ENCODE assay signal across 26 cellular contexts in genomic region chr11:15489281-15489680, GRCh38.
"Had no signal": no experiment of that assay in that cellular context is flagged by ENCODE, and none has a peak within 500 bp of the region (broad histone marks: within the 10 kb centered on the region; RNA-seq: fewer than 3 reads in every experiment).

No MANE protein-coding gene starts in this region.

- H3K27me3 ChIP-seq: colonic mucosa, gastroesophageal sphincter, right atrium auricular region, sigmoid colon, testis, tibial nerve, upper lobe of right lung, vagina had no signal

- H3K36me3 Mint-ChIP-seq: naive B cell; stimulated activated naive B cell treated with anti-CD40 and anti-IgM and Interleukin-4, amounts not matched to agents 10 μg/mL and 1 μg/mL and 100 μg/mL, for 72 hours had no signal

- H3K27ac ChIP-seq: colonic mucosa, gastroesophageal sphincter, parathyroid adenoma, psoas muscle, right atrium auricular region, sigmoid colon, skin epidermis, testis, tibial nerve, upper lobe of right lung, vagina had no signal

- H2AFZ ChIP-seq: parathyroid adenoma had no signal

- H3K36me3 ChIP-seq: colonic mucosa, gastroesophageal sphincter, right atrium auricular region, sigmoid colon, tibial nerve, upper lobe of right lung, vagina had no signal

- DNase-seq: colonic mucosa; effector CD4-positive, alpha-beta T cell; endodermal cell; foreskin fibroblast; kidney; left colon; left ventricle myocardium superior; mesendoderm; naive B cell; occipital lobe; psoas muscle; sigmoid colon; stimulated activated CD4-positive, alpha-beta T cell treated with anti-CD3 and anti-CD28 coated beads, Interleukin-2, amount 100 ng/mL, for 24 hours; stimulated activated CD4-positive, alpha-beta T cell treated with anti-CD3 and anti-CD28 coated beads, Interleukin-4, amount 100 ng/mL, for 4 hours; stimulated activated naive B cell treated with anti-CD40 and anti-IgM and Interleukin-4, amounts not matched to agents 10 μg/mL and 1 μg/mL and 100 μg/mL, for 72 hours; stimulated activated naive CD8-positive, alpha-beta T cell treated with anti-CD3 and anti-CD28 coated beads, Interleukin-15, amount 100 ng/mL, for 72 hours; testis; upper lobe of right lung had no signal

- H3K79me2 ChIP-seq: parathyroid adenoma had no signal

- H3K9me3 ChIP-seq: colonic mucosa, gastroesophageal sphincter, psoas muscle, right atrium auricular region, sigmoid colon, testis, tibial nerve, upper lobe of right lung, vagina had no signal

- H3K9me3 Mint-ChIP-seq: endodermal cell, nephron had no signal

- H3K4me3 ChIP-seq: colonic mucosa, gastroesophageal sphincter, lung, psoas muscle, right atrium auricular region, sigmoid colon, skin epidermis, testis, tibial nerve, upper lobe of right lung, vagina had no signal

- H3K4me1 ChIP-seq: colonic mucosa, gastroesophageal sphincter, parathyroid adenoma, psoas muscle, right atrium auricular region, sigmoid colon, testis, tibial nerve, upper lobe of right lung, vagina had no signal

- H3K27me3 Mint-ChIP-seq: naive B cell; stimulated activated naive B cell treated with anti-CD40 and anti-IgM and Interleukin-4, amounts not matched to agents 10 μg/mL and 1 μg/mL and 100 μg/mL, for 72 hours; stimulated activated naive CD8-positive, alpha-beta T cell treated with anti-CD3 and anti-CD28 coated beads, Interleukin-15, amount 100 ng/mL, for 72 hours had no signal

- H3K4me3 Mint-ChIP-seq: endodermal cell; naive B cell; nephron; stimulated activated naive B cell treated with anti-CD40 and anti-IgM and Interleukin-4, amounts not matched to agents 10 μg/mL and 1 μg/mL and 100 μg/mL, for 72 hours; stimulated activated naive CD8-positive, alpha-beta T cell treated with anti-CD3 and anti-CD28 coated beads, Interleukin-15, amount 100 ng/mL, for 72 hours had no signal

- H3K27ac Mint-ChIP-seq: endodermal cell; naive B cell; nephron; stimulated activated naive B cell treated with anti-CD40 and anti-IgM and Interleukin-4, amounts not matched to agents 10 μg/mL and 1 μg/mL and 100 μg/mL, for 72 hours; stimulated activated naive CD8-positive, alpha-beta T cell treated with anti-CD3 and anti-CD28 coated beads, Interleukin-15, amount 100 ng/mL, for 72 hours had no signal

- H3K4me1 Mint-ChIP-seq: naive B cell; stimulated activated naive B cell treated with anti-CD40 and anti-IgM and Interleukin-4, amounts not matched to agents 10 μg/mL and 1 μg/mL and 100 μg/mL, for 72 hours; stimulated activated naive CD8-positive, alpha-beta T cell treated with anti-CD3 and anti-CD28 coated beads, Interleukin-15, amount 100 ng/mL, for 72 hours had no signal
